11 cellular contexts compared by ENCODE assay signal in genomic region chr12:12616512-12617275, GRCh38. TPM values are rescaled to one million over a fixed set of nuclear protein-coding genes. Genes with fewer than 3 reads are reported as not detected.
DNase-seq lines count a peak whose midpoint lies in the region; ATAC-seq, FAIRE-seq and TF ChIP-seq lines count a peak whose summit lies in the region.
"Had no signal": no experiment of that assay in that cellular context is flagged by ENCODE, and none has a peak within 500 bp of the region (broad histone marks: within the 10 kb centered on the region; RNA-seq: fewer than 3 reads in every experiment).

No MANE protein-coding gene starts in this region.

- no peaks in the 10 kb centered on the region for H3K9me3 Mint-ChIP-seq in natural killer cell
- H3K9me3 Mint-ChIP-seq: T-helper 1 cell treated with Interleukin-12 subunit alpha and Interleukin-12 subunit beta and Interleukin-4 antibody, amounts not matched to agents 30 μg/mL and 1 μg/mL, for 36 hours had no signal

- no peak for ATAC-seq in natural killer cell

- intact Hi-C loops in natural killer cell (cut with micrococcal nuclease) = no loop called here

- no peak for DNase-seq in GM12891 (ENCODE audit: insufficient read length, low spot score)
- peak; percentile 28 for DNase-seq in NCI-H82 treated with DMSO at 0.1 percent for 48 hours (lab: John Stamatoyannopoulos, UW; ENCODE audit: unreplicated experiment)
- DNase-seq in central memory CD4-positive, alpha-beta T cell = peak; percentile 20
- DNase-seq in natural killer cell = no peak
- no peak for DNase-seq in LoVo (ENCODE audit: low spot score)
- no peak for DNase-seq in retina
- DNase-seq in dermis blood vessel endothelial cell = no peak
- DNase-seq: Caco-2, PC-9 had no signal

- H3K4me1 Mint-ChIP-seq in natural killer cell = peaks cover 30 to 34% of the 10 kb centered on the region in 2 donors

- peak overlapping the region; percentile 6 to 76 for H3K27ac Mint-ChIP-seq in natural killer cell
- H3K27ac Mint-ChIP-seq: T-helper 1 cell treated with Interleukin-12 subunit alpha and Interleukin-12 subunit beta and Interleukin-4 antibody, amounts not matched to agents 30 μg/mL and 1 μg/mL, for 36 hours had no signal

- no peak for TF ChIP-seq POLR2A in GM12891 (IDR thresholded peaks at IDR 0.05; ENCODE audit: low read depth, low read length)

- FAIRE-seq in GM12891 (lab: Jason Lieb, UNC) = peak; percentile 31
- FAIRE-seq: bronchial epithelial cell had no signal

- H3K36me3 Mint-ChIP-seq in natural killer cell = no peaks in the 10 kb centered on the region

- H3K4me3 Mint-ChIP-seq in natural killer cell = no peak overlapping the region
- H3K4me3 Mint-ChIP-seq: T-helper 1 cell treated with Interleukin-12 subunit alpha and Interleukin-12 subunit beta and Interleukin-4 antibody, amounts not matched to agents 30 μg/mL and 1 μg/mL, for 36 hours had no signal

- no peaks in the 10 kb centered on the region for H3K27me3 Mint-ChIP-seq in natural killer cell (ENCODE audit: low read depth in 2 of 2)

- no peak for TF ChIP-seq CTCF in natural killer cell (IDR thresholded peaks at IDR 0.05)

TF ChIP-seq in GM12891, 5 proteins besides CTCF, POLR2A, EP300 and RAD21:
- TF ChIP-seq SPI1 (IDR thresholded peaks at IDR 0.05; ENCODE audit: low read depth, low read length) (no peak), TAF1 (IDR thresholded peaks at IDR 0.05; ENCODE audit: low read depth, low read length) (no peak), POLR2AphosphoS5 (IDR thresholded peaks at IDR 0.05; ENCODE audit: low read depth, low read length) (no peak), PAX5 (IDR thresholded peaks at IDR 0.05; ENCODE audit: insufficient read depth, low read length, severe bottlenecking) (no peak), POU2F2 (IDR thresholded peaks at IDR 0.05; ENCODE audit: low read depth, low read length) (no peak)

RNA-seq across cellular contexts. Expression of gene CREBL2, which starts 5.0 kb away (rescaled TPM):
- 9.9 TPM for polyA plus RNA-seq in GM12891 (2012; ENCODE audit: low read depth, missing spikeins)
- 10 to 100 TPM in 2 of 3 donors, 1 to 10 TPM in 1; 9.0 to 13.1 (median 10.7) TPM for total RNA-seq in natural killer cell
- total RNA-seq in dermis blood vessel endothelial cell = 37.9 and 42.4 TPM in 2 replicates

RNA-seq across cellular contexts. Expression of gene DUSP16, which starts 54.0 kb away (rescaled TPM):
- polyA plus RNA-seq in GM12891 (2012; ENCODE audit: low read depth, missing spikeins) = 22.6 TPM
- total RNA-seq in natural killer cell (10 to 100 TPM in 1 of 3 donors, 1 to 10 TPM in 2; 6.9 to 19.9 (median 10.0) TPM), dermis blood vessel endothelial cell (9.2 and 13.1 TPM in 2 replicates)

Comparison
In these comparisons a context has a peak if more than half of its experiments do, and no peak if none do; other contexts are left out.
1. DNase-seq: peak in NCI-H82 treated with DMSO at 0.1 percent for 48 hours (single experiment) and central memory CD4-positive, alpha-beta T cell (single experiment); none in GM12891 (single experiment), natural killer cell (single experiment), LoVo (single experiment), retina (single experiment) and dermis blood vessel endothelial cell (single experiment).